23 cellular contexts compared by ENCODE assay signal in the genomic region with DNA sequence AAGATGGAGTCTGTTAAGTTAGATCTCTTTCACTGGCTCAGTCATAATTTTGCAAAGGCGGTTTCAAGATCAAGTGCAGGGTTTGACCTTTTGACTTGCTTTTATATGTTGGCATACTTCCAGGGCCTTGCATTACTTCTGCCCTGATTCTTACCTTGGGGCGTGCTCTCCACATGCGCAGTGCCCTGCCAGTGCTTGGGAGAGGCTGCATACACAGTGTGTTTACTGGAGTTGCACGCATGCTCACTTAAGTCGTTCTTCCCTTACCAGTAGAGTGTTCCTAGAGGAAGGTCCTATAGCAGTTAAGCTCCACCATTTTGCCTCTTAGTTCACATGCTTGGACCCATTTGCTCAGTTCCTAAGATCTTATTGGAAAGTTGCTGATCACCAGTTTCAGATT. TPM values are rescaled to one million over a fixed set of nuclear protein-coding genes. Genes with fewer than 3 reads are reported as not detected.
DNase-seq lines count a peak whose midpoint lies in the region; ATAC-seq and TF ChIP-seq lines count a peak whose summit lies in the region.
"Had no signal": no experiment of that assay in that cellular context is flagged by ENCODE, and none has a peak within 500 bp of the region (broad histone marks: within the 10 kb centered on the region; RNA-seq: fewer than 3 reads in every experiment).

No MANE protein-coding gene starts in this region.

- H3K4me3 ChIP-seq in SU-DHL-6 (ENCODE audit: insufficient read depth, low read length, poor library complexity, severe bottlenecking) (no peak overlapping the region), mucosa of rectum (ENCODE audit: low read length in 2 of 2) (no peak overlapping the region), upper lobe of right lung (no peak overlapping the region), trophoblast cell (ENCODE audit: low read depth, low read length) (no peak overlapping the region)
- H3K4me3 ChIP-seq in CD8-positive, alpha-beta memory T cell (ENCODE audit: low read length) = no peak overlapping the region
- H3K4me3 ChIP-seq: gastrocnemius medialis, PC-9, testis had no signal

- POLR2A ChIA-PET in CD8-positive, alpha-beta memory T cell (lab: Charles Lee) = no interaction called here

- no peaks in the 10 kb centered on the region for H3K9me3 ChIP-seq in SU-DHL-6 (ENCODE audit: insufficient read depth, low read length)
- H3K9me3 ChIP-seq in mucosa of rectum (ENCODE audit: control insufficient read depth in 2 of 2, low read length in 2 of 2) = no peaks in the 10 kb centered on the region
- H3K9me3 ChIP-seq in upper lobe of right lung = no peaks in the 10 kb centered on the region
- no peaks in the 10 kb centered on the region for H3K9me3 ChIP-seq in CD8-positive, alpha-beta memory T cell (ENCODE audit: low read length)
- H3K9me3 ChIP-seq in trophoblast cell (ENCODE audit: insufficient read depth, low read depth, low read length) = no peaks in the 10 kb centered on the region
- H3K9me3 ChIP-seq: gastrocnemius medialis, testis had no signal

- H4K91ac ChIP-seq in trophoblast cell (ENCODE audit: low read depth, low read length) = no peak overlapping the region

- H3K27ac ChIP-seq in SU-DHL-6 (ENCODE audit: low read depth, low read length) (peak overlapping the region; percentile 84; the same call in 1 of the 2 replicates), mucosa of rectum (ENCODE audit: low read depth in 2 of 2, low read length in 2 of 2) (peak overlapping the region; percentile 69 to 84), upper lobe of right lung (no peak overlapping the region), trophoblast cell (ENCODE audit: low read depth, low read length) (no peak overlapping the region)
- no peak overlapping the region for H3K27ac ChIP-seq in CD8-positive, alpha-beta memory T cell (ENCODE audit: low read depth, low read length)
- H3K27ac ChIP-seq: gastrocnemius medialis, PC-9, testis had no signal

- H3K9ac ChIP-seq in SU-DHL-6 (ENCODE audit: low read length) (no peak overlapping the region), mucosa of rectum (ENCODE audit: low read depth in 1 of 2, low read length in 2 of 2) (no peak overlapping the region), trophoblast cell (ENCODE audit: low read length) (no peak overlapping the region)

- peaks cover 5% of the 10 kb centered on the region; the same call in 1 of the 2 replicates for H3F3A ChIP-seq in SU-DHL-6 (ENCODE audit: insufficient read depth)

- H3K27ac Mint-ChIP-seq in CD8-positive, alpha-beta memory T cell = no peak overlapping the region
- H3K27ac Mint-ChIP-seq: WTC11 had no signal

- H4K12ac ChIP-seq in trophoblast cell (ENCODE audit: low read depth, low read length) = no peak overlapping the region

- no peak overlapping the region for H2BK12ac ChIP-seq in trophoblast cell (ENCODE audit: low read length)

- H4K20me1 ChIP-seq in SU-DHL-6 (ENCODE audit: low read depth, low read length) = no peaks in the 10 kb centered on the region

- no peak overlapping the region for H2BK120ac ChIP-seq in trophoblast cell (ENCODE audit: insufficient read depth, low read length, poor library complexity)

- H3K36me3 Mint-ChIP-seq in CD8-positive, alpha-beta memory T cell = no peaks in the 10 kb centered on the region
- H3K36me3 Mint-ChIP-seq: CD8-positive, alpha-beta T cell; WTC11 had no signal

- peaks cover 14 to 32% of the 10 kb centered on the region in 2 donors for H3K4me1 ChIP-seq in mucosa of rectum (ENCODE audit: control insufficient read depth in 2 of 2, insufficient read depth in 2 of 2, low read length in 2 of 2)
- peaks cover 17% of the 10 kb centered on the region for H3K4me1 ChIP-seq in upper lobe of right lung
- H3K4me1 ChIP-seq in CD8-positive, alpha-beta memory T cell (ENCODE audit: insufficient read depth, low read length) = peaks cover 63% of the 10 kb centered on the region
- H3K4me1 ChIP-seq in trophoblast cell (ENCODE audit: control insufficient read depth in 1 of 2, insufficient read depth in 2 of 2, low read length in 2 of 2) = peaks cover 8 to 9% of the 10 kb centered on the region in 2 experiments
- H3K4me1 ChIP-seq: gastrocnemius medialis, testis had no signal

- no peaks in the 10 kb centered on the region for H3K9me3 Mint-ChIP-seq in CD8-positive, alpha-beta memory T cell
- H3K9me3 Mint-ChIP-seq: CD8-positive, alpha-beta T cell; WTC11 had no signal

- peaks cover 12% of the 10 kb centered on the region for H3K79me1 ChIP-seq in trophoblast cell (ENCODE audit: low read length)

- H3K36me3 ChIP-seq in SU-DHL-6 (ENCODE audit: low read length) (no peaks in the 10 kb centered on the region), mucosa of rectum (ENCODE audit: control insufficient read depth in 2 of 2, insufficient read depth in 2 of 2, low read length in 2 of 2) (no peaks in the 10 kb centered on the region), upper lobe of right lung (no peaks in the 10 kb centered on the region), trophoblast cell (ENCODE audit: control insufficient read depth in 1 of 2, insufficient read depth in 2 of 2, low read length in 2 of 2) (no peaks in the 10 kb centered on the region)
- no peaks in the 10 kb centered on the region for H3K36me3 ChIP-seq in CD8-positive, alpha-beta memory T cell (ENCODE audit: insufficient read depth, low read length)
- H3K36me3 ChIP-seq: gastrocnemius medialis had no signal

- TF ChIP-seq CTCF in SU-DHL-6 (IDR thresholded peaks at IDR 0.05; ENCODE audit: insufficient read depth, low read length, poor library complexity, severe bottlenecking) (no peak), upper lobe of right lung (IDR thresholded peaks at IDR 0.05) (no peak)

- H3K27me3 Mint-ChIP-seq in CD8-positive, alpha-beta memory T cell = peaks cover 0 to 3% of the 10 kb centered on the region in 2 donors

- CTCF ChIA-PET in CD8-positive, alpha-beta memory T cell (lab: Charles Lee) = no interaction called here

- no peaks in the 10 kb centered on the region for H3K9me2 ChIP-seq in SU-DHL-6 (replicated peaks; ENCODE audit: insufficient read depth, low read length)

- H2BK5ac ChIP-seq in trophoblast cell (ENCODE audit: low read depth, low read length, poor library complexity) = no peak overlapping the region

- no peak overlapping the region for H3K4ac ChIP-seq in trophoblast cell (ENCODE audit: low read depth, low read length)

- H3K4me1 Mint-ChIP-seq in CD8-positive, alpha-beta memory T cell = peaks cover 48 to 73% (median 65%) of the 10 kb centered on the region in 3 donors

- H4K8ac ChIP-seq in trophoblast cell (ENCODE audit: low read depth, low read length) = no peak overlapping the region

- intact Hi-C loops in upper lobe of right lung (cut with DNase I) = no loop called here

- no peak overlapping the region for H3K18ac ChIP-seq in trophoblast cell (ENCODE audit: low read length)

- ATAC-seq in upper lobe of right lung = peak; percentile 43
- ATAC-seq: CD8-positive, alpha-beta T cell; gastrocnemius medialis; WTC11 had no signal

- H3K4me3 Mint-ChIP-seq in CD8-positive, alpha-beta memory T cell = no peak overlapping the region
- H3K4me3 Mint-ChIP-seq: CD8-positive, alpha-beta T cell; WTC11 had no signal

- WGBS in trophoblast cell (ENCODE audit: extremely low coverage, insufficient coverage, insufficient read length) = no CpG with 5 or more reads among the region's 5 CpGs

- peak overlapping the region; percentile 55 for H3K4me2 ChIP-seq in SU-DHL-6 (ENCODE audit: low read depth, low read length, poor library complexity, severe bottlenecking)
- no peak overlapping the region for H3K4me2 ChIP-seq in trophoblast cell (ENCODE audit: low read length)
- H3K4me2 ChIP-seq: PC-9 had no signal

- H3K27me3 ChIP-seq in SU-DHL-6 (ENCODE audit: low read length) = no peaks in the 10 kb centered on the region
- H3K27me3 ChIP-seq in mucosa of rectum (ENCODE audit: control insufficient read depth in 2 of 2, insufficient read depth in 2 of 2, low read length in 2 of 2) = no peaks in the 10 kb centered on the region
- H3K27me3 ChIP-seq in upper lobe of right lung = no peaks in the 10 kb centered on the region
- H3K27me3 ChIP-seq in CD8-positive, alpha-beta memory T cell (ENCODE audit: insufficient read depth, low read length, poor library complexity, severe bottlenecking) = no peaks in the 10 kb centered on the region
- no peaks in the 10 kb centered on the region for H3K27me3 ChIP-seq in trophoblast cell (ENCODE audit: insufficient read depth, low read length)
- H3K27me3 ChIP-seq: gastrocnemius medialis, testis had no signal

- H3K79me2 ChIP-seq in SU-DHL-6 (ENCODE audit: insufficient read depth, low read length) (no peaks in the 10 kb centered on the region), trophoblast cell (ENCODE audit: control insufficient read depth, insufficient read depth, low read length, poor library complexity) (no peaks in the 10 kb centered on the region)

- peak; percentile 17 for DNase-seq in stimulated activated CD4-positive, alpha-beta T cell treated with anti-CD3 and anti-CD28 coated beads, Interleukin-1b, Interleukin-23, amount 100 ng/mL, for 48 hours
- DNase-seq in stimulated activated CD4-positive, alpha-beta T cell treated with anti-CD3 and anti-CD28 coated beads, Interleukin-2, amount 100 ng/mL, for 48 hours = no peak
- DNase-seq in upper lobe of right lung = no peak
- no peak for DNase-seq in dermis blood vessel endothelial cell
- no peak for DNase-seq in CD8-positive, alpha-beta memory T cell
- no peak for DNase-seq in trophoblast cell
- DNase-seq: amniotic stem cell; CD8-positive, alpha-beta T cell; DND-41; erythroblast; gastrocnemius medialis; NCI-H1048; NCI-H748 treated with DMSO at 0.1 percent for 48 hours; PC-9; testis had no signal

- H3K14ac ChIP-seq in trophoblast cell (ENCODE audit: low read length) = no peak overlapping the region

- no peak overlapping the region for H3K23ac ChIP-seq in trophoblast cell (ENCODE audit: low read length)

- H2AFZ ChIP-seq in SU-DHL-6 (ENCODE audit: low read depth, low read length, severe bottlenecking) (no peak overlapping the region), trophoblast cell (ENCODE audit: insufficient read depth, low read length, poor library complexity) (no peak overlapping the region)
- H2AFZ ChIP-seq: PC-9 had no signal

- no peak overlapping the region for H2AK5ac ChIP-seq in trophoblast cell (ENCODE audit: low read length)

RNA-seq across cellular contexts. Expression of gene TMEM123, which starts 21.0 kb away (rescaled TPM):
- total RNA-seq in upper lobe of right lung (203 TPM), dermis blood vessel endothelial cell (195 and 245 TPM in 2 replicates)
- 100 to 1,000 TPM; 257 to 259 TPM for total RNA-seq in CD8-positive, alpha-beta memory T cell
- polyA plus RNA-seq in CD8-positive, alpha-beta memory T cell = 491 TPM
- polyA plus RNA-seq in trophoblast cell (2013) = 99.0 and 103 TPM in 2 replicates

RNA-seq across cellular contexts. Expression of gene MMP7, which starts 57.0 kb away (rescaled TPM):
- total RNA-seq in upper lobe of right lung = 16.0 TPM
- 3.7 and 9.2 TPM in 2 replicates for total RNA-seq in dermis blood vessel endothelial cell
- total RNA-seq in CD8-positive, alpha-beta memory T cell = not detected
- not detected for polyA plus RNA-seq in CD8-positive, alpha-beta memory T cell
- polyA plus RNA-seq in trophoblast cell (2013) = not detected in 2 replicates
- total RNA-seq: activated CD8-positive, alpha-beta memory T cell treated with anti-CD3 and anti-CD28 coated beads for 36 hours; cardiac septum; CD8-positive, alpha-beta T cell; gastrocnemius medialis; pulmonary artery endothelial cell; SK-MEL-5 had no signal
- polyA plus RNA-seq: AG04450 had no signal

Comparison
In these comparisons a context has a peak if more than half of its experiments do, and no peak if none do; other contexts are left out.
1. H3K27ac ChIP-seq: peak in SU-DHL-6 (single experiment) and mucosa of rectum (2 of 2); none in upper lobe of right lung (single experiment), CD8-positive, alpha-beta memory T cell (single experiment) and trophoblast cell (single experiment).